15 cellular contexts compared by ENCODE assay signal in the genomic region with DNA sequence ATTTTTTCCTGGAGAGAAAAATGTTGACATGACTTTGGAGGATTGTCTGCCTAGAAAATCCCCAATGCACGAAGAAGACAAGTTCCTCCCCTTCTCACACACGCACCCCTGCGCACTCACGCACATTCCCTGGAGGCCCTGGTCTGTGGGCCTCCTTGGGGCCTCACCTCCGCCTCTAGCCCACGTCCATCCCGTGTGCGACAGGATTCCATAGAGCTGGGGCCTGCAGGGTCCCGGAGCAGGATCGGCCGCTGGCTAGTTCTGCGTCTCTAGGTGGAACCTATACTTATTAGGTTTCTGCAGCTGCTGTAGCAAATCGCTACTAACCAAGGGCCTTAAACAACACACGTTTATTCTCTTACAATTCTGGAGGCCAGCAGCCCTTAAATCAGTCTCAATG.
"Had no signal": no experiment of that assay in that cellular context is flagged by ENCODE, and none has a peak within 500 bp of the region (broad histone marks: within the 10 kb centered on the region; RNA-seq: fewer than 3 reads in every experiment).

No MANE protein-coding gene starts in this region.

- H3K27ac ChIP-seq: body of pancreas, psoas muscle had no signal

- H3K9me3 ChIP-seq: body of pancreas, gastrocnemius medialis, heart right ventricle, psoas muscle, transverse colon had no signal

- H3K27ac Mint-ChIP-seq: activated naive CD8-positive, alpha-beta T cell treated with anti-CD3 and anti-CD28 coated beads for 36 hours had no signal

- H3K4me3 Mint-ChIP-seq: activated naive CD8-positive, alpha-beta T cell treated with anti-CD3 and anti-CD28 coated beads for 36 hours; stimulated activated effector memory CD8-positive, alpha-beta T cell treated with anti-CD3 and anti-CD28 coated beads, Interleukin-12 subunit alpha, Interleukin-12 subunit beta, amount 100 ng/mL, for 72 hours had no signal

- H3K27me3 ChIP-seq: body of pancreas, gastrocnemius medialis, heart right ventricle, transverse colon had no signal

- H3K27me3 Mint-ChIP-seq: activated naive CD8-positive, alpha-beta T cell treated with anti-CD3 and anti-CD28 coated beads for 36 hours; naive B cell had no signal

- H3K4me3 ChIP-seq: body of pancreas, gastrocnemius medialis, heart right ventricle, lung, psoas muscle, transverse colon had no signal

- DNase-seq: activated CD4-positive, alpha-beta T cell treated with anti-CD3 and anti-CD28 coated beads, Interleukin-2, amount 50 U/mL, for 1 hour; activated CD8-positive, alpha-beta memory T cell treated with anti-CD3 and anti-CD28 coated beads for 24 hours; activated naive CD8-positive, alpha-beta T cell treated with anti-CD3 and anti-CD28 coated beads for 36 hours; central memory CD4-positive, alpha-beta T cell; cortex of kidney; effector memory CD4-positive, alpha-beta T cell; heart right ventricle; naive B cell; T-helper 9 cell had no signal

- H3K36me3 Mint-ChIP-seq: activated naive CD8-positive, alpha-beta T cell treated with anti-CD3 and anti-CD28 coated beads for 36 hours; stimulated activated effector memory CD8-positive, alpha-beta T cell treated with anti-CD3 and anti-CD28 coated beads, Interleukin-12 subunit alpha, Interleukin-12 subunit beta, amount 100 ng/mL, for 72 hours had no signal

- H3K36me3 ChIP-seq: gastrocnemius medialis, heart right ventricle, transverse colon had no signal
